17 cellular contexts compared by ENCODE assay signal in genomic region chr4:121236353-121237068, GRCh38.
DNase-seq lines count a peak whose midpoint lies in the region; ATAC-seq and TF ChIP-seq lines count a peak whose summit lies in the region.
"Had no signal": no experiment of that assay in that cellular context is flagged by ENCODE, and none has a peak within 500 bp of the region (broad histone marks: within the 10 kb centered on the region; RNA-seq: fewer than 3 reads in every experiment).

No MANE protein-coding gene starts in this region.

- POLR2A ChIA-PET in naive thymus-derived CD8-positive, alpha-beta T cell (lab: Charles Lee): no interaction called here
- POLR2A ChIA-PET in HEK293T (lab: Yijun Ruan, JAX): no interaction called here

- peak; percentile 63 for ATAC-seq in GM19438 (IDR thresholded peaks at IDR 0.05; ENCODE audit: low read depth, unreplicated experiment)
- ATAC-seq in GM21717 (IDR thresholded peaks at IDR 0.05; ENCODE audit: unreplicated experiment): peak; percentile 84
- no peak for ATAC-seq in naive thymus-derived CD8-positive, alpha-beta T cell
- ATAC-seq in HG02763 (IDR thresholded peaks at IDR 0.05; ENCODE audit: unreplicated experiment): no peak
- ATAC-seq: CD8-positive, alpha-beta T cell; GM12878 had no signal

- TF ChIP-seq CTCF in chondrocyte (IDR thresholded peaks at IDR 0.05) (no peak), nephron progenitor cell (IDR thresholded peaks at IDR 0.05) (no peak)

- H3K9me3 Mint-ChIP-seq in chondrocyte (ENCODE audit: low read depth): peaks cover 3% of the 10 kb centered on the region
- peaks cover 23% of the 10 kb centered on the region for H3K9me3 Mint-ChIP-seq in nephron progenitor cell
- no peaks in the 10 kb centered on the region for H3K9me3 Mint-ChIP-seq in naive thymus-derived CD8-positive, alpha-beta T cell
- H3K9me3 Mint-ChIP-seq: CD8-positive, alpha-beta T cell had no signal

- CTCF ChIA-PET in HEK293T (lab: Yijun Ruan, JAX): no interaction called here

- H3K27me3 Mint-ChIP-seq in chondrocyte (ENCODE audit: low read depth): no peaks in the 10 kb centered on the region
- no peaks in the 10 kb centered on the region for H3K27me3 Mint-ChIP-seq in nephron progenitor cell (ENCODE audit: low read depth, poor library complexity)
- H3K27me3 Mint-ChIP-seq in naive thymus-derived CD8-positive, alpha-beta T cell: no peaks in the 10 kb centered on the region

- H3K36me3 Mint-ChIP-seq in chondrocyte (ENCODE audit: low read depth) (no peaks in the 10 kb centered on the region), nephron progenitor cell (ENCODE audit: low read depth) (peaks cover 10% of the 10 kb centered on the region)
- H3K36me3 Mint-ChIP-seq in naive thymus-derived CD8-positive, alpha-beta T cell: peaks cover 0 to 4% (median 2%) of the 10 kb centered on the region in 3 donors
- H3K36me3 Mint-ChIP-seq: CD14-positive monocyte; CD8-positive, alpha-beta T cell had no signal

- H3K27ac Mint-ChIP-seq in chondrocyte (ENCODE audit: unreplicated experiment): peak overlapping the region; percentile 86
- H3K27ac Mint-ChIP-seq in nephron progenitor cell: peak overlapping the region; percentile 83
- H3K27ac Mint-ChIP-seq in naive thymus-derived CD8-positive, alpha-beta T cell: peak overlapping the region in 1 of 10 donors; percentile 10
- H3K27ac Mint-ChIP-seq: CD14-positive monocyte; CD8-positive, alpha-beta T cell had no signal

- H3K4me1 Mint-ChIP-seq in chondrocyte (ENCODE audit: low read depth) (peaks cover 31% of the 10 kb centered on the region), nephron progenitor cell (peaks cover 30% of the 10 kb centered on the region)
- peaks cover 0 to 8% (median 0%) of the 10 kb centered on the region in 4 donors for H3K4me1 Mint-ChIP-seq in naive thymus-derived CD8-positive, alpha-beta T cell
- H3K4me1 Mint-ChIP-seq: CD14-positive monocyte had no signal

- no peak overlapping the region for H3K4me3 Mint-ChIP-seq in chondrocyte (ENCODE audit: unreplicated experiment)
- H3K4me3 Mint-ChIP-seq in nephron progenitor cell: no peak overlapping the region
- no peak overlapping the region for H3K4me3 Mint-ChIP-seq in naive thymus-derived CD8-positive, alpha-beta T cell
- H3K4me3 Mint-ChIP-seq: CD14-positive monocyte; CD8-positive, alpha-beta T cell had no signal

- DNase-seq in chondrocyte (ENCODE audit: low spot score) (no peak), nephron progenitor cell (no peak), iPS-NIHi11 (ENCODE audit: low spot score) (no peak), HEK293T (ENCODE audit: extremely low spot score) (no peak)
- no peak for DNase-seq in naive thymus-derived CD8-positive, alpha-beta T cell
- DNase-seq: ACHN; BE2C; Calu3; CD8-positive, alpha-beta T cell; DND-41; EL; GM23248 had no signal

TF ChIP-seq in HEK293T, 16 proteins besides CTCF, POLR2A, EP300 and RAD21:
- no peak for TF ChIP-seq ARNT (IDR thresholded peaks at IDR 0.05)
- TF ChIP-seq ELF4 (IDR thresholded peaks at IDR 0.05): no peak
- no peak for TF ChIP-seq FOXA1 (IDR thresholded peaks at IDR 0.05)
- TF ChIP-seq HDGF (IDR thresholded peaks at IDR 0.05; ENCODE audit: borderline replicate concordance): no peak
- TF ChIP-seq, protein P1, sequence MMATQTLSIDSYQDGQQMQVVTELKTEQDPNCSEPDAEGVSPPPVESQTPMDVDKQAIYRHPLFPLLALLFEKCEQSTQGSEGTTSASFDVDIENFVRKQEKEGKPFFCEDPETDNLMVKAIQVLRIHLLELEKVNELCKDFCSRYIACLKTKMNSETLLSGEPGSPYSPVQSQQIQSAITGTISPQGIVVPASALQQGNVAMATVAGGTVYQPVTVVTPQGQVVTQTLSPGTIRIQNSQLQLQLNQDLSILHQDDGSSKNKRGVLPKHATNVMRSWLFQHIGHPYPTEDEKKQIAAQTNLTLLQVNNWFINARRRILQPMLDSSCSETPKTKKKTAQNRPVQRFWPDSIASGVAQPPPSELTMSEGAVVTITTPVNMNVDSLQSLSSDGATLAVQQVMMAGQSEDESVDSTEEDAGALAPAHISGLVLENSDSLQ (IDR thresholded peaks at IDR 0.05): no peak
- TF ChIP-seq LEF1 (IDR thresholded peaks at IDR 0.05; ENCODE audit: borderline replicate concordance): no peak
- TF ChIP-seq SP1 (IDR thresholded peaks at IDR 0.05): no peak
- TF ChIP-seq TARDBP (IDR thresholded peaks at IDR 0.05): no peak
- no peak for TF ChIP-seq NFRKB (IDR thresholded peaks at IDR 0.05)
TF ChIP-seq in HEK293T: peak in this region for 0.

Comparison
In these comparisons a context has a peak if more than half of its experiments do, and no peak if none do; other contexts are left out.
1. ATAC-seq: peak in GM19438 (single experiment) and GM21717 (single experiment); none in naive thymus-derived CD8-positive, alpha-beta T cell (0 of 2) and HG02763 (single experiment).